Comparison of ENCODE assay signal across 29 cellular contexts in the genomic region with DNA sequence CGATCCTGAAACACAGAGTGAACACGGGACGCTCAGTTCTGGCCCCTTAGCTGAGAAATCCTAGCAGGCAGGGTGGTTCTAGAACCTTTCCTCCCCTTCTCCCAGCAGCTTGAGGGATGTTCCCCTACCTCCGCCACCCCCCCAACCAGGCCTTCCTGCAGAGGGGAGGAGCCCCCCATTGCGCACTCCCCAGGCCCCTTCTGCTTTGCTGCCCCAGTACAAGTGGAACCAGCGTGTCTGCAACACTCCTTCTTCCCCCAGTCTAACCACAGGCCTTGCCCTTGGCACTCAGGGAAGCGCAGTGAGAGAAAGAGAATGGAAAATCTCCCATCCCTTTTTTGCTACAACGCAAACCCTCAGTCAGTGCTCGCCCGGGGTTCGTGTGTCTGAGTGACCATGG. TPM values are rescaled to one million over a fixed set of nuclear protein-coding genes. Genes with fewer than 3 reads are reported as not detected.
"Had no signal": no experiment of that assay in that cellular context is flagged by ENCODE, and none has a peak within 500 bp of the region (broad histone marks: within the 10 kb centered on the region; RNA-seq: fewer than 3 reads in every experiment).

No MANE protein-coding gene starts in this region.

- H3K4me3 Mint-ChIP-seq: activated B cell treated with CpG ODN at 0.5 μM for 24 hours; activated CD4-positive, alpha-beta T cell treated with anti-CD3 and anti-CD28 coated beads, Interleukin-2, amount 10 ng/mL, durations not matched to agents 24 days and 14 days; activated CD8-positive, alpha-beta memory T cell treated with anti-CD3 and anti-CD28 coated beads, Interleukin-2, amount 10 ng/mL, durations not matched to agents 7 days and 5 days; activated naive CD4-positive, alpha-beta T cell treated with anti-CD3 and anti-CD28 coated beads, Interleukin-2, amount 50 U/mL, for 24 hours; activated T-cell treated with anti-CD3 and anti-CD28 coated beads, Interleukin-2, amount 50 U/mL, for 24 hours; activated T-helper 1 cell treated with anti-CD3 and anti-CD28 coated beads, Interleukin-12 subunit alpha, Interleukin-12 subunit beta, Interleukin-2, Interleukin-4 antibody, amounts not matched to agents 30 ng/mL and 10 ng/mL and 1 ng/mL, durations not matched to agents 14 hours and 24 hours and 36 hours; IgD-negative memory B cell; T-helper 1 cell treated with Interleukin-12 subunit alpha and Interleukin-12 subunit beta and Interleukin-4 antibody, amounts not matched to agents 30 μg/mL and 1 μg/mL, for 36 hours had no signal

- ATAC-seq: activated CD8-positive, alpha-beta memory T cell treated with anti-CD3 and anti-CD28 coated beads, Interleukin-2, amount 10 ng/mL, durations not matched to agents 7 days and 5 days; Panc1 had no signal

- H3K9me3 Mint-ChIP-seq: activated B cell treated with CpG ODN at 0.5 μM for 24 hours; activated CD4-positive, alpha-beta T cell treated with anti-CD3 and anti-CD28 coated beads, Interleukin-2, amount 10 ng/mL, durations not matched to agents 24 days and 14 days; activated naive CD4-positive, alpha-beta T cell treated with anti-CD3 and anti-CD28 coated beads, Interleukin-2, amount 50 U/mL, for 24 hours; activated T-cell treated with anti-CD3 and anti-CD28 coated beads, Interleukin-2, amount 50 U/mL, for 24 hours; activated T-helper 1 cell treated with anti-CD3 and anti-CD28 coated beads, Interleukin-12 subunit alpha, Interleukin-12 subunit beta, Interleukin-2, Interleukin-4 antibody, amounts not matched to agents 30 ng/mL and 10 ng/mL and 1 ng/mL, durations not matched to agents 14 hours and 24 hours and 36 hours; IgD-negative memory B cell; T-helper 1 cell treated with Interleukin-12 subunit alpha and Interleukin-12 subunit beta and Interleukin-4 antibody, amounts not matched to agents 30 μg/mL and 1 μg/mL, for 36 hours had no signal

- H3K9me3 ChIP-seq: breast epithelium had no signal

- H3K4me3 ChIP-seq: breast epithelium had no signal

- H3K36me3 ChIP-seq: breast epithelium had no signal

- H3K27ac ChIP-seq: breast epithelium had no signal

- H3K27ac Mint-ChIP-seq: activated B cell treated with CpG ODN at 0.5 μM for 24 hours; activated CD4-positive, alpha-beta T cell treated with anti-CD3 and anti-CD28 coated beads, Interleukin-2, amount 10 ng/mL, durations not matched to agents 24 days and 14 days; activated CD8-positive, alpha-beta memory T cell treated with anti-CD3 and anti-CD28 coated beads, Interleukin-2, amount 10 ng/mL, durations not matched to agents 7 days and 5 days; activated naive CD4-positive, alpha-beta T cell treated with anti-CD3 and anti-CD28 coated beads, Interleukin-2, amount 50 U/mL, for 24 hours; activated T-cell treated with anti-CD3 and anti-CD28 coated beads, Interleukin-2, amount 50 U/mL, for 24 hours; activated T-helper 1 cell treated with anti-CD3 and anti-CD28 coated beads, Interleukin-12 subunit alpha, Interleukin-12 subunit beta, Interleukin-2, Interleukin-4 antibody, amounts not matched to agents 30 ng/mL and 10 ng/mL and 1 ng/mL, durations not matched to agents 14 hours and 24 hours and 36 hours; IgD-negative memory B cell; T-helper 1 cell treated with Interleukin-12 subunit alpha and Interleukin-12 subunit beta and Interleukin-4 antibody, amounts not matched to agents 30 μg/mL and 1 μg/mL, for 36 hours had no signal

- H3K36me3 Mint-ChIP-seq: activated CD8-positive, alpha-beta memory T cell treated with anti-CD3 and anti-CD28 coated beads, Interleukin-2, amount 10 ng/mL, durations not matched to agents 7 days and 5 days; activated naive CD4-positive, alpha-beta T cell treated with anti-CD3 and anti-CD28 coated beads, Interleukin-2, amount 50 U/mL, for 24 hours; IgD-negative memory B cell had no signal

- DNase-seq: activated B cell treated with CpG ODN at 0.5 μM for 24 hours; activated CD4-positive, alpha-beta T cell treated with anti-CD3 and anti-CD28 coated beads for 1 hour; activated CD4-positive, alpha-beta T cell treated with anti-CD3 and anti-CD28 coated beads, Interleukin-2, amount 10 ng/mL, durations not matched to agents 24 days and 14 days; activated CD4-positive, alpha-beta T cell treated with anti-CD3 and anti-CD28 coated beads, Interleukin-2, amount 50 U/mL, for 48 hours; activated CD8-positive, alpha-beta memory T cell treated with anti-CD3 and anti-CD28 coated beads, Interleukin-2, amount 10 ng/mL, durations not matched to agents 7 days and 5 days; activated effector memory CD4-positive, alpha-beta T cell treated with Interleukin-2 at 50 U/mL for 16 hours; activated naive CD4-positive, alpha-beta T cell; central memory CD4-positive, alpha-beta T cell; KG1; MV-4-11; NCI-H1092 treated with DMSO at 0.1 percent for 48 hours; NCI-H1417 treated with DMSO at 0.1 percent for 48 hours; NCI-H1694; NCI-H2029; NCI-H2107; NCI-H226; NCI-H526; RPMI8226 had no signal

RNA-seq across cellular contexts. Expression of a gene that starts 3.9 kb away (rescaled TPM):
- total RNA-seq: activated B cell treated with CpG ODN at 0.5 μM for 24 hours; activated CD8-positive, alpha-beta memory T cell treated with anti-CD3 and anti-CD28 coated beads, Interleukin-2, amount 10 ng/mL, durations not matched to agents 7 days and 5 days; LHCN-M2; M059J; NCI-H460; OCI-LY7 had no signal
- polyA plus RNA-seq: IgD-negative memory B cell had no signal
